ENCODE assay signal across 15 cellular contexts in genomic region chr15:32872606-32873291, GRCh38.
DNase-seq lines count a peak whose midpoint lies in the region; ATAC-seq and TF ChIP-seq lines count a peak whose summit lies in the region.
"Had no signal": no experiment of that assay in that cellular context is flagged by ENCODE, and none has a peak within 500 bp of the region (broad histone marks: within the 10 kb centered on the region; RNA-seq: fewer than 3 reads in every experiment).

No MANE protein-coding gene starts in this region.

- DNase-seq in NCI-H82 (lab: John Stamatoyannopoulos, UW) (peak; percentile 9), NCI-H82 treated with DMSO at 0.1 percent for 48 hours (lab: John Stamatoyannopoulos, UW; ENCODE audit: unreplicated experiment) (no peak), fibroblast of the aortic adventitia (ENCODE audit: low read depth) (peak; percentile 96), nephron progenitor cell (no peak), aorta (peak in 1 of 2 donors; percentile 49), neuronal stem cell (ENCODE audit: low spot score) (no peak), NCI-H774 (lab: John Stamatoyannopoulos, UW) (no peak), superior temporal gyrus (ENCODE audit: extremely low spot score) (no peak)
- DNase-seq: activated CD4-positive, alpha-beta memory T cell treated with anti-CD3 and anti-CD28 coated beads for 36 hours; activated gamma-delta T cell treated with Interleukin-2 at 50 U/mL for 16 hours; DMS153; foreskin melanocyte; kidney glomerular epithelial cell; NCI-H187 had no signal

- no peak overlapping the region for H2BK5ac ChIP-seq in neuronal stem cell (ENCODE audit: low read length)

- H3K14ac ChIP-seq in neuronal stem cell (ENCODE audit: low read length), result no peak overlapping the region

- no peak overlapping the region for H3K4me3 Mint-ChIP-seq in nephron progenitor cell
- H3K4me3 Mint-ChIP-seq: activated CD4-positive, alpha-beta memory T cell treated with anti-CD3 and anti-CD28 coated beads for 36 hours; GM23338 had no signal

- ATAC-seq in aorta (ENCODE audit: low FRiP score), result peak; percentile 80
- ATAC-seq: GM23338 had no signal

- 31 to 37% methylated on average over 5 of the region's 5 CpGs for WGBS in aorta, 2 donors
- WGBS in neuronal stem cell (ENCODE audit: extremely low coverage in 2 of 2, insufficient read length in 2 of 2, insufficient replicate concordance in 1 of 2), 2 donors, result no CpG with 5 or more reads among the region's 5 CpGs

- TF ChIP-seq CTCF in fibroblast of the aortic adventitia (IDR thresholded peaks at IDR 0.05; ENCODE audit: insufficient read depth, low read length) (no peak), nephron progenitor cell (IDR thresholded peaks at IDR 0.05) (no peak)

- H3K36me3 Mint-ChIP-seq in nephron progenitor cell (ENCODE audit: low read depth), result peaks cover 28% of the 10 kb centered on the region
- H3K36me3 Mint-ChIP-seq: activated CD4-positive, alpha-beta memory T cell treated with anti-CD3 and anti-CD28 coated beads for 36 hours had no signal

- H2BK120ac ChIP-seq in neuronal stem cell (ENCODE audit: low read depth, low read length), result no peak overlapping the region

- H3K4me1 ChIP-seq in aorta (ENCODE audit: control insufficient read depth in 1 of 2, insufficient read depth in 2 of 2, low read length in 2 of 2) (peaks cover 1 to 3% of the 10 kb centered on the region in 2 donors), neuronal stem cell (ENCODE audit: control insufficient read depth in 2 of 2, insufficient read depth in 1 of 2, low read depth in 1 of 2, low read length in 2 of 2) (peaks cover 0 to 4% of the 10 kb centered on the region in 2 donors)

- H4K8ac ChIP-seq in neuronal stem cell (ENCODE audit: low read depth, low read length), result no peak overlapping the region

- no peak overlapping the region for H3K4ac ChIP-seq in neuronal stem cell (ENCODE audit: low read length)

- H2AFZ ChIP-seq in neuronal stem cell (ENCODE audit: low read length), result no peak overlapping the region

- peaks cover 66% of the 10 kb centered on the region for H3K4me1 Mint-ChIP-seq in nephron progenitor cell
- H3K4me1 Mint-ChIP-seq: GM23338 had no signal

- H4K91ac ChIP-seq in neuronal stem cell (ENCODE audit: low read depth, low read length, poor library complexity), result no peak overlapping the region

- no peaks in the 10 kb centered on the region for H3K9me3 Mint-ChIP-seq in nephron progenitor cell
- H3K9me3 Mint-ChIP-seq: activated CD4-positive, alpha-beta memory T cell treated with anti-CD3 and anti-CD28 coated beads for 36 hours; GM23338 had no signal

- H3K18ac ChIP-seq in neuronal stem cell (ENCODE audit: low read length), result no peak overlapping the region

- no peak overlapping the region for H2BK12ac ChIP-seq in neuronal stem cell (ENCODE audit: low read length)

- H3K27ac Mint-ChIP-seq in nephron progenitor cell, result peak overlapping the region; percentile 56
- H3K27ac Mint-ChIP-seq: activated CD4-positive, alpha-beta memory T cell treated with anti-CD3 and anti-CD28 coated beads for 36 hours; GM23338 had no signal

- no peak overlapping the region for H3K4me2 ChIP-seq in neuronal stem cell (ENCODE audit: insufficient read depth, low read length, poor library complexity, severe bottlenecking)
- H3K4me2 ChIP-seq: GM23338 had no signal

- intact Hi-C loops in aorta (cut with DNase I), result no loop called here

- H3K9ac ChIP-seq in neuronal stem cell (ENCODE audit: low read depth, low read length, poor library complexity), result no peak overlapping the region

- H3K27ac ChIP-seq in aorta (ENCODE audit: low read depth in 1 of 2, low read length in 2 of 2) (no peak overlapping the region), neuronal stem cell (replicated peaks; ENCODE audit: low read length) (no peak overlapping the region)

- H3K9me3 ChIP-seq in aorta (ENCODE audit: control insufficient read depth, low read length) (no peaks in the 10 kb centered on the region), neuronal stem cell (replicated peaks in 1 of 2; ENCODE audit: control insufficient read depth in 2 of 2, insufficient read depth in 1 of 2, low read depth in 1 of 2, low read length in 2 of 2) (no peaks in the 10 kb centered on the region)

- H2AK5ac ChIP-seq in neuronal stem cell (ENCODE audit: low read depth, low read length), result no peak overlapping the region

- H3K27me3 Mint-ChIP-seq in nephron progenitor cell (ENCODE audit: low read depth, poor library complexity), result peaks cover 3% of the 10 kb centered on the region
- H3K27me3 Mint-ChIP-seq: activated CD4-positive, alpha-beta memory T cell treated with anti-CD3 and anti-CD28 coated beads for 36 hours had no signal

- no peak overlapping the region for H2BK15ac ChIP-seq in neuronal stem cell (ENCODE audit: low read length)

- H3K36me3 ChIP-seq in aorta (ENCODE audit: control insufficient read depth in 1 of 2, insufficient read depth in 2 of 2, low read length in 1 of 2) (no peaks in the 10 kb centered on the region), neuronal stem cell (replicated peaks in 1 of 2; ENCODE audit: control insufficient read depth in 2 of 2, insufficient read depth in 2 of 2, low read length in 2 of 2) (no peaks in the 10 kb centered on the region)

- H3K27me3 ChIP-seq in aorta (ENCODE audit: control insufficient read depth in 1 of 2, insufficient read depth in 2 of 2, low read length in 1 of 2) (no peaks in the 10 kb centered on the region), neuronal stem cell (ENCODE audit: control insufficient read depth in 3 of 3, insufficient read depth in 3 of 3, low read depth in 1 of 3, low read length in 3 of 3) (no peaks in the 10 kb centered on the region)

- no peak overlapping the region for H3K23ac ChIP-seq in neuronal stem cell (ENCODE audit: low read depth, low read length, poor library complexity)

- no peaks in the 10 kb centered on the region for H3K79me1 ChIP-seq in neuronal stem cell (ENCODE audit: low read depth, low read length)

- H3K4me3 ChIP-seq in fibroblast of the aortic adventitia (ENCODE audit: low read depth, low read length) (no peak overlapping the region), aorta (ENCODE audit: low read length in 2 of 2) (no peak overlapping the region), neuronal stem cell (ENCODE audit: low read length in 2 of 2) (no peak overlapping the region)
- H3K4me3 ChIP-seq: GM23338 had no signal

Comparison
In these comparisons a context has a peak if more than half of its experiments do, and no peak if none do; other contexts are left out.
1. DNase-seq: peak in NCI-H82 (single experiment) and fibroblast of the aortic adventitia (single experiment); none in NCI-H82 treated with DMSO at 0.1 percent for 48 hours (single experiment), nephron progenitor cell (single experiment), neuronal stem cell (single experiment), NCI-H774 (single experiment) and superior temporal gyrus (single experiment).